Comparison of ENCODE assay signal across 19 cellular contexts in genomic region chr6:157840261-157840660, GRCh38. TPM values are rescaled to one million over a fixed set of nuclear protein-coding genes. Genes with fewer than 3 reads are reported as not detected.
DNase-seq lines count a peak whose midpoint lies in the region; ATAC-seq, FAIRE-seq and TF ChIP-seq lines count a peak whose summit lies in the region.
"Had no signal": no experiment of that assay in that cellular context is flagged by ENCODE, and none has a peak within 500 bp of the region (broad histone marks: within the 10 kb centered on the region; RNA-seq: fewer than 3 reads in every experiment).

No MANE protein-coding gene starts in this region.

- H3K4me1 Mint-ChIP-seq in astrocyte (ENCODE audit: low read depth, unreplicated experiment): peaks cover 38% of the 10 kb centered on the region
- H3K4me1 Mint-ChIP-seq in naive thymus-derived CD8-positive, alpha-beta T cell: peaks cover 27 to 81% (median 77%) of the 10 kb centered on the region in 4 donors

- no peaks in the 10 kb centered on the region for H3K9me3 Mint-ChIP-seq in astrocyte (ENCODE audit: unreplicated experiment)
- no peaks in the 10 kb centered on the region for H3K9me3 Mint-ChIP-seq in naive thymus-derived CD8-positive, alpha-beta T cell

- no peak overlapping the region for H3K23ac ChIP-seq in IMR-90 (ENCODE audit: low read depth, low read length)

- no peaks in the 10 kb centered on the region for H3K27me3 Mint-ChIP-seq in astrocyte (ENCODE audit: low read depth, unreplicated experiment)
- no peaks in the 10 kb centered on the region for H3K27me3 Mint-ChIP-seq in naive thymus-derived CD8-positive, alpha-beta T cell
- H3K27me3 Mint-ChIP-seq: activated CD8-positive, alpha-beta memory T cell treated with anti-CD3 and anti-CD28 coated beads, Interleukin-2, amount 10 ng/mL, durations not matched to agents 7 days and 5 days had no signal

- 0 out of 2 replicates have a peak overlapping the region, but pooled peaks have one; percentile 39 for H2AK5ac ChIP-seq in IMR-90 (ENCODE audit: low read depth, low read length)

- no peak overlapping the region for H3K4ac ChIP-seq in IMR-90 (ENCODE audit: low read depth, low read length)

- H3K27ac Mint-ChIP-seq in astrocyte (ENCODE audit: unreplicated experiment): peak overlapping the region; percentile 97
- H3K27ac Mint-ChIP-seq in naive thymus-derived CD8-positive, alpha-beta T cell: peak overlapping the region in 4 of 10 donors; percentile 4 to 57 (median 50)
- H3K27ac Mint-ChIP-seq: activated CD8-positive, alpha-beta memory T cell treated with anti-CD3 and anti-CD28 coated beads, Interleukin-2, amount 10 ng/mL, durations not matched to agents 7 days and 5 days; T-helper 1 cell treated with Interleukin-12 subunit alpha and Interleukin-12 subunit beta and Interleukin-4 antibody, amounts not matched to agents 30 μg/mL and 1 μg/mL, for 36 hours had no signal

- H3K56ac ChIP-seq in IMR-90 (ENCODE audit: extremely low read depth, insufficient read depth, low read length): no peak overlapping the region

- FAIRE-seq in astrocyte (lab: Jason Lieb, UNC): no peak

- no peak for DNase-seq in AG04450 (ENCODE audit: low read depth, low spot score)
- DNase-seq in IMR-90: no peak
- DNase-seq in astrocyte (ENCODE audit: low read depth): no peak
- DNase-seq in naive thymus-derived CD8-positive, alpha-beta T cell: no peak
- no peak for DNase-seq in left lobe of liver (ENCODE audit: low spot score)
- no peak for DNase-seq in upper lobe of right lung
- no peak for DNase-seq in cerebellar cortex (ENCODE audit: low spot score)
- no peak for DNase-seq in NCI-H748 treated with DMSO at 0.1 percent for 48 hours (lab: John Stamatoyannopoulos, UW)
- DNase-seq: activated CD8-positive, alpha-beta memory T cell treated with anti-CD3 and anti-CD28 coated beads, Interleukin-2, amount 10 ng/mL, durations not matched to agents 7 days and 5 days; BE2C; DMS 273 treated with DMSO at 0.1 percent for 48 hours; dorsolateral prefrontal cortex; hippocampal formation; NCI-H1417 treated with DMSO at 0.1 percent for 48 hours; NCI-H2171; NCI-H774 had no signal

- 0 out of 4 replicates have a peak overlapping the region, but pooled peaks of 1 of the 2 experiments have one; percentile 27 for H4K8ac ChIP-seq in IMR-90 (ENCODE audit: low read depth in 2 of 2, low read length in 2 of 2)

- POLR2A ChIA-PET in AG04450 (lab: Yijun Ruan, JAX): no interaction called here
- POLR2A ChIA-PET in IMR-90 (lab: Charles Lee; ENCODE audit: unreplicated experiment): no interaction called here
- POLR2A ChIA-PET in naive thymus-derived CD8-positive, alpha-beta T cell (lab: Charles Lee): interaction anchor here (0.7 kb wide), 1 partner anchor 18 kb away, joined by 4 read pairs; no protein-coding TSS in a partner anchor

- peaks cover 17 to 80% of the 10 kb centered on the region in 2 experiments; a peak in 3 of 4 replicates for H3K79me1 ChIP-seq in IMR-90 (ENCODE audit: low read depth in 1 of 2, low read length in 2 of 2)

- H3K4me3 ChIP-seq in AG04450 (ENCODE audit: low read depth, low read length) (peak overlapping the region; percentile 10; the same call in 1 of the 2 replicates), IMR-90 (ENCODE audit: insufficient read depth, low read depth, low read length) (no peak overlapping the region), astrocyte (ENCODE audit: insufficient read depth, low read depth, low read length) (no peak overlapping the region), upper lobe of right lung (no peak overlapping the region)
- H3K4me3 ChIP-seq: dorsolateral prefrontal cortex had no signal

- dilution Hi-C loops in IMR-90 (cut with HindIII; ENCODE audit: low sequenced_read_pairs, unreplicated experiment): no loop called here

- peak overlapping the region; percentile 42 for H3K4me2 ChIP-seq in IMR-90 (ENCODE audit: low read depth, low read length)
- peak overlapping the region; percentile 69 for H3K4me2 ChIP-seq in astrocyte (ENCODE audit: low read length)

- peaks cover 99% of the 10 kb centered on the region for H3K79me2 ChIP-seq in astrocyte (ENCODE audit: insufficient read depth, low read length)

- peak overlapping the region; percentile 11 for H3K4me3 Mint-ChIP-seq in astrocyte (ENCODE audit: unreplicated experiment)
- peak overlapping the region in 6 of 10 donors; percentile 5 to 59 (median 34) for H3K4me3 Mint-ChIP-seq in naive thymus-derived CD8-positive, alpha-beta T cell
- H3K4me3 Mint-ChIP-seq: activated CD8-positive, alpha-beta memory T cell treated with anti-CD3 and anti-CD28 coated beads, Interleukin-2, amount 10 ng/mL, durations not matched to agents 7 days and 5 days; T-helper 1 cell treated with Interleukin-12 subunit alpha and Interleukin-12 subunit beta and Interleukin-4 antibody, amounts not matched to agents 30 μg/mL and 1 μg/mL, for 36 hours had no signal

- BruUV-seq in IMR-90 (replicated peaks; lab: Mats Ljungman, UMichigan): no TSS peak

- peaks cover 27% of the 10 kb centered on the region for H3K9me1 ChIP-seq in IMR-90 (ENCODE audit: insufficient read depth, low read length)

- ATAC-seq in IMR-90 (ENCODE audit: low read depth) (no peak), left lobe of liver (no peak), upper lobe of right lung (no peak)
- ATAC-seq in naive thymus-derived CD8-positive, alpha-beta T cell: no peak
- ATAC-seq: activated CD8-positive, alpha-beta memory T cell treated with anti-CD3 and anti-CD28 coated beads, Interleukin-2, amount 10 ng/mL, durations not matched to agents 7 days and 5 days had no signal

- H2BK20ac ChIP-seq in IMR-90 (ENCODE audit: low read depth, low read length): no peak overlapping the region

- no peak overlapping the region for H4K91ac ChIP-seq in IMR-90 (ENCODE audit: insufficient read depth, low read depth, low read length)

- H3K36me3 Mint-ChIP-seq in astrocyte (ENCODE audit: low read depth, unreplicated experiment): no peaks in the 10 kb centered on the region
- peaks cover 0 to 15% (median 14%) of the 10 kb centered on the region in 3 donors for H3K36me3 Mint-ChIP-seq in naive thymus-derived CD8-positive, alpha-beta T cell

- no peak overlapping the region for H2AK9ac ChIP-seq in IMR-90 (replicated peaks; ENCODE audit: low read depth, low read length, poor library complexity)

- no peak for TF ChIP-seq CTCF in AG04450 (IDR thresholded peaks at IDR 0.05; ENCODE audit: low read depth, low read length)
- TF ChIP-seq CTCF in IMR-90 (conservative IDR thresholded peaks at IDR 0.05; ENCODE audit: low read depth, low read length): no peak
- TF ChIP-seq CTCF in astrocyte (IDR thresholded peaks at IDR 0.05; ENCODE audit: insufficient read depth, low read depth, low read length): no peak
- no peak for TF ChIP-seq CTCF in upper lobe of right lung (IDR thresholded peaks at IDR 0.05)

- no CpG with 5 or more reads among the region's 2 CpGs for WGBS in IMR-90 (ENCODE audit: extremely low coverage in 2 of 2, insufficient read length in 1 of 2), 2 experiments

- H2BK15ac ChIP-seq in IMR-90 (ENCODE audit: low read depth, low read length): no peak overlapping the region

- TF ChIP-seq POLR2A in IMR-90 (IDR thresholded peaks at IDR 0.05; ENCODE audit: low read depth, low read length): no peak

- in situ Hi-C loops in IMR-90 (cut with MboI; ENCODE audit: low sequenced_read_pairs): no loop called here

- intact Hi-C loops in IMR-90 (cut with micrococcal nuclease): no loop called here
- intact Hi-C loops in upper lobe of right lung (cut with DNase I): no loop called here

- H3K9ac ChIP-seq in IMR-90 (ENCODE audit: low read depth, low read length) (no peak overlapping the region), astrocyte (ENCODE audit: low read length) (peak overlapping the region; percentile 36)
- H3K9ac ChIP-seq: parathyroid adenoma had no signal

- no peak overlapping the region for H2AFZ ChIP-seq in IMR-90 (replicated peaks; ENCODE audit: low read length, poor library complexity)
- H2AFZ ChIP-seq in astrocyte (ENCODE audit: low read depth, low read length): no peak overlapping the region
- H2AFZ ChIP-seq: parathyroid adenoma had no signal

- H4K5ac ChIP-seq in IMR-90 (ENCODE audit: low read depth, low read length): no peak overlapping the region

- H3K4me1 ChIP-seq in IMR-90 (ENCODE audit: control insufficient read depth, insufficient read depth, low read length): peaks cover 19% of the 10 kb centered on the region
- H3K4me1 ChIP-seq in astrocyte (ENCODE audit: insufficient read depth, low read length): peaks cover 16% of the 10 kb centered on the region
- peaks cover 11% of the 10 kb centered on the region for H3K4me1 ChIP-seq in upper lobe of right lung
- H3K4me1 ChIP-seq: BE2C had no signal

- H3K27ac ChIP-seq in AG04450 (ENCODE audit: low read depth, low read length): no peak overlapping the region
- H3K27ac ChIP-seq in IMR-90 (ENCODE audit: insufficient read depth, low read length): no peak overlapping the region; the same call in 1 of the 2 replicates
- peak overlapping the region; percentile 41 for H3K27ac ChIP-seq in astrocyte (ENCODE audit: low read depth, low read length)
- H3K27ac ChIP-seq in upper lobe of right lung: no peak overlapping the region
- H3K27ac ChIP-seq: dorsolateral prefrontal cortex, parathyroid adenoma had no signal

- no peak overlapping the region for H3K18ac ChIP-seq in IMR-90 (ENCODE audit: low read depth, low read length)

- H4K20me1 ChIP-seq in IMR-90 (ENCODE audit: insufficient read depth, low read length): peaks cover 70% of the 10 kb centered on the region
- H4K20me1 ChIP-seq in astrocyte (ENCODE audit: insufficient read depth, low read length): peaks cover 60% of the 10 kb centered on the region

- peak overlapping the region; percentile 9 for H2BK5ac ChIP-seq in IMR-90 (ENCODE audit: low read depth, low read length, poor library complexity, severe bottlenecking)

- H3K27me3 ChIP-seq in AG04450 (ENCODE audit: control insufficient read depth, insufficient read depth, low read length) (no peaks in the 10 kb centered on the region), IMR-90 (ENCODE audit: control insufficient read depth, insufficient read depth, low read length) (no peaks in the 10 kb centered on the region), astrocyte (ENCODE audit: insufficient read depth, low read length) (no peaks in the 10 kb centered on the region), upper lobe of right lung (no peaks in the 10 kb centered on the region)
- H3K27me3 ChIP-seq: BE2C, brain microvascular endothelial cell, dorsolateral prefrontal cortex had no signal

- H3K14ac ChIP-seq in IMR-90 (replicated peaks; ENCODE audit: low read depth, low read length): peak overlapping the region; percentile 58; the same call in 1 of the 2 replicates

- H3K36me3 ChIP-seq in IMR-90 (ENCODE audit: control insufficient read depth, insufficient read depth, low read length) (no peaks in the 10 kb centered on the region), astrocyte (ENCODE audit: insufficient read depth, low read length) (no peaks in the 10 kb centered on the region), upper lobe of right lung (no peaks in the 10 kb centered on the region)
- H3K36me3 ChIP-seq: BE2C, brain microvascular endothelial cell had no signal

- no peak for TF ChIP-seq RAD21 in IMR-90 (IDR thresholded peaks at IDR 0.05; ENCODE audit: low read length)

- no peak overlapping the region for H2BK120ac ChIP-seq in IMR-90 (ENCODE audit: low read depth, low read length)

- H3K9me3 ChIP-seq in AG04450 (ENCODE audit: control insufficient read depth, insufficient read depth, low read length) (no peaks in the 10 kb centered on the region; the same call in 1 of the 2 replicates), IMR-90 (ENCODE audit: control insufficient read depth, insufficient read depth, low read length) (no peaks in the 10 kb centered on the region), astrocyte (ENCODE audit: insufficient read depth, low read depth, low read length) (no peaks in the 10 kb centered on the region), upper lobe of right lung (no peaks in the 10 kb centered on the region)
- H3K9me3 ChIP-seq: BE2C had no signal

- CTCF ChIA-PET in AG04450 (lab: Charles Lee): interaction anchor here (0.7 to 2.1 kb wide), 4 partner anchors 33 to 173 kb away, joined by 3 to 8 read pairs (median 4); no protein-coding TSS in a partner anchor
- CTCF ChIA-PET in IMR-90 (lab: Yijun Ruan, JAX): interaction anchor here (1.0 to 1.2 kb wide), 2 partner anchors 84 to 220 kb away, joined by 3 read pairs; no protein-coding TSS in a partner anchor

RNA-seq across cellular contexts. Expression of gene SNX9, which starts 17.2 kb away (rescaled TPM):
- 52.4 and 58.7 TPM in 2 replicates for polyA plus RNA-seq in AG04450 (2011; rRNA removed)
- 34.0 and 37.8 TPM in 2 replicates for polyA minus RNA-seq in AG04450 (2011; rRNA and poly(A)+ RNA removed)
- 41.2 and 41.9 TPM in 2 replicates for total RNA-seq in IMR-90 (2012; rRNA removed)
- polyA plus RNA-seq in IMR-90 (2012; rRNA removed): 34.8 and 35.3 TPM in 2 replicates
- 18.7 and 20.5 TPM in 2 replicates for polyA plus RNA-seq in IMR-90 (2012; cell fraction: cytosol; rRNA removed)
- polyA plus RNA-seq in IMR-90 (2012; cell fraction: nucleus; rRNA removed; ENCODE audit: low replicate concordance): 20.1 and 45.0 TPM in 2 replicates
- total RNA-seq in astrocyte: 34.8 and 36.0 TPM in 2 replicates
- 10 to 100 TPM; 38.2 TPM for total RNA-seq in naive thymus-derived CD8-positive, alpha-beta T cell
- polyA plus RNA-seq in naive thymus-derived CD8-positive, alpha-beta T cell: 10 to 100 TPM; 15.6 to 32.8 (median 19.7) TPM
- 25.5 TPM for total RNA-seq in left lobe of liver
- 25.0 TPM for total RNA-seq in upper lobe of right lung
